ENCODE assay signal across 12 cellular contexts in the genomic region with DNA sequence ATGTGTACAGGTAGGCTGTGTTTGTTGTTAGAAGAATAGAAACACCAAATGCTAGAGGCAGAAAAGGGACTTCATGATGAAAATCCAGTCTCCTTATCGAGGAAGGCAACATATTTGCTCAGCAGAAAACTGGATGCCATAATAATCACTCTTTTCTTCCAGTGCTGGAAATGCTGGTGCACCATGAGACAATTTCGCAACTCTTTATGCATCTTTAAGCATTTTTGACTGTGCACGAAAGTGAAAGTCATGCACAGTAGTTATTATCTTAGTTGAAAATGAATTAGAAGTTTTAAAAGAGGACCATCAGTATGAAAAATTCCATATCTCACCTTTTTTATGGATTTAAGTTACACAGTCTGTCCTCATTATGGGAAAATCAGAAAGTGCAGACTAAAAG. TPM values are rescaled to one million over a fixed set of nuclear protein-coding genes. Genes with fewer than 3 reads are reported as not detected.
DNase-seq lines count a peak whose midpoint lies in the region; ATAC-seq, FAIRE-seq and TF ChIP-seq lines count a peak whose summit lies in the region.
"Had no signal": no experiment of that assay in that cellular context is flagged by ENCODE, and none has a peak within 500 bp of the region (broad histone marks: within the 10 kb centered on the region; RNA-seq: fewer than 3 reads in every experiment).

No MANE protein-coding gene starts in this region.

- no peak overlapping the region for H3K27ac ChIP-seq in CD4-positive, alpha-beta memory T cell (ENCODE audit: low read depth, low read length)
- no peak overlapping the region for H3K27ac ChIP-seq in K562 (ENCODE audit: extremely low read depth, low read depth, low read length)

- ATAC-seq in GM19395 (IDR thresholded peaks at IDR 0.05; ENCODE audit: unreplicated experiment) (peak; percentile 75), HG03460 (IDR thresholded peaks at IDR 0.05; ENCODE audit: unreplicated experiment) (peak; percentile 61), K562 (no peak)
- no peak for ATAC-seq in stimulated activated memory B cell treated with anti-CD40 and anti-IgM and Interleukin-4, amounts not matched to agents 10 μg/mL and 1 μg/mL and 100 μg/mL, for 72 hours

- TF ChIP-seq CTCF in K562 (IDR thresholded peaks at IDR 0.05 in 2 of 3, conservative IDR thresholded peaks at IDR 0.05 in 1 of 3; ENCODE audit: insufficient read depth in 2 of 3, low read depth in 1 of 3, low read length in 3 of 3), result no peak

- no peaks in the 10 kb centered on the region for H3K9me3 ChIP-seq in CD4-positive, alpha-beta memory T cell (ENCODE audit: control insufficient read depth in 1 of 2, low read length in 2 of 2)
- no peaks in the 10 kb centered on the region for H3K9me3 ChIP-seq in K562 (replicated peaks; ENCODE audit: control insufficient read depth, insufficient read depth, low read depth, low read length)
- H3K9me3 ChIP-seq: Caco-2 had no signal

- intact Hi-C loops in CD4-positive, alpha-beta memory T cell (cut with micrococcal nuclease), result no loop called here
- intact Hi-C loops in K562 (cut with micrococcal nuclease), result loop anchor here (2.0 kb wide), 1 partner anchor 17 kb away; no protein-coding TSS in a partner anchor

- TF ChIP-seq EP300 in K562 (IDR thresholded peaks at IDR 0.05; ENCODE audit: low read length), result no peak

- peak overlapping the region in 1 of 2 donors; percentile 20 for H3K4me3 ChIP-seq in CD4-positive, alpha-beta memory T cell (ENCODE audit: low read length in 2 of 2)
- H3K4me3 ChIP-seq in K562, result no peak overlapping the region

- DNase-seq in CD4-positive, alpha-beta memory T cell, result no peak
- DNase-seq in K562 (ENCODE audit: extremely low read depth in 1 of 4, low spot score in 3 of 4) (no peak), dedifferentiated amniotic fluid mesenchymal stem cell (ENCODE audit: extremely low spot score) (no peak), GM03348 (ENCODE audit: low spot score) (no peak)
- no peak for DNase-seq in effector CD4-positive, alpha-beta T cell
- DNase-seq: Caco-2; NCI-H510A treated with DMSO at 0.1 percent for 48 hours; stimulated activated CD4-positive, alpha-beta T cell treated with anti-CD3 and anti-CD28 coated beads, Interleukin-2, amount 100 ng/mL, for 48 hours had no signal

- no peak overlapping the region for H3K9ac ChIP-seq in K562 (ENCODE audit: insufficient read depth in 1 of 2, low read depth in 2 of 2, low read length in 2 of 2)

- peaks cover 4% of the 10 kb centered on the region for H3K36me3 ChIP-seq in CD4-positive, alpha-beta memory T cell (ENCODE audit: insufficient read depth, low read length)
- 0 out of 3 replicates have a peak, but pooled peaks cover 2% of the 10 kb centered on the region for H3K36me3 ChIP-seq in K562 (ENCODE audit: control insufficient read depth, insufficient read depth, low read length)

- H3K4me2 ChIP-seq in K562 (ENCODE audit: insufficient read depth, low read length), result no peak overlapping the region

- 0 out of 2 replicates have a peak, but pooled peaks cover 4% of the 10 kb centered on the region for H4K20me1 ChIP-seq in K562 (replicated peaks; ENCODE audit: control insufficient read depth, insufficient read depth, low read length)

- H3K36me3 Mint-ChIP-seq in CD4-positive, alpha-beta memory T cell, result peaks cover 4 to 13% of the 10 kb centered on the region in 2 donors
- peaks cover 2% of the 10 kb centered on the region for H3K36me3 Mint-ChIP-seq in stimulated activated memory B cell treated with anti-CD40 and anti-IgM and Interleukin-4, amounts not matched to agents 10 μg/mL and 1 μg/mL and 100 μg/mL, for 72 hours

- H3K79me2 ChIP-seq in K562 (ENCODE audit: control insufficient read depth, insufficient read depth, low read length), result no peaks in the 10 kb centered on the region

- H2AFZ ChIP-seq in K562 (ENCODE audit: low read depth, low read length), result no peak overlapping the region

- H3K4me3 Mint-ChIP-seq in CD4-positive, alpha-beta memory T cell, result peak overlapping the region in 7 of 8 donors; percentile 65 to 82 (median 80)
- H3K4me3 Mint-ChIP-seq in stimulated activated memory B cell treated with anti-CD40 and anti-IgM and Interleukin-4, amounts not matched to agents 10 μg/mL and 1 μg/mL and 100 μg/mL, for 72 hours, result no peak overlapping the region

- no peaks in the 10 kb centered on the region for H3K27me3 Mint-ChIP-seq in CD4-positive, alpha-beta memory T cell
- no peaks in the 10 kb centered on the region for H3K27me3 Mint-ChIP-seq in stimulated activated memory B cell treated with anti-CD40 and anti-IgM and Interleukin-4, amounts not matched to agents 10 μg/mL and 1 μg/mL and 100 μg/mL, for 72 hours

- H3K9me1 ChIP-seq in K562 (ENCODE audit: control insufficient read depth, insufficient read depth, low read length), result no peaks in the 10 kb centered on the region

- in situ Hi-C loops in K562 (cut with MboI), result no loop called here

- FAIRE-seq in K562 (lab: Jason Lieb, UNC), result peak; percentile 51

- H3K4me1 Mint-ChIP-seq in CD4-positive, alpha-beta memory T cell, result peaks cover 30 to 43% (median 35%) of the 10 kb centered on the region in 4 donors
- peaks cover 6% of the 10 kb centered on the region for H3K4me1 Mint-ChIP-seq in stimulated activated memory B cell treated with anti-CD40 and anti-IgM and Interleukin-4, amounts not matched to agents 10 μg/mL and 1 μg/mL and 100 μg/mL, for 72 hours

- peaks cover 0 to 3% (median 0%) of the 10 kb centered on the region in 8 donors for H3K9me3 Mint-ChIP-seq in CD4-positive, alpha-beta memory T cell
- H3K9me3 Mint-ChIP-seq in stimulated activated memory B cell treated with anti-CD40 and anti-IgM and Interleukin-4, amounts not matched to agents 10 μg/mL and 1 μg/mL and 100 μg/mL, for 72 hours, result no peaks in the 10 kb centered on the region
- H3K9me3 Mint-ChIP-seq: activated T-helper 2 cell treated with anti-CD3 and anti-CD28 coated beads, Interferon-gamma antibody, Interleukin-2, Interleukin-4, amounts not matched to agents 10 μg/mL and 5 μg/mL and 100 μg/mL, durations not matched to agents 14 hours and 24 hours and 36 hours had no signal

- POLR2A ChIA-PET in CD4-positive, alpha-beta memory T cell (lab: Charles Lee; ENCODE audit: partially characterized antibody), result no interaction called here
- POLR2A ChIA-PET in K562 (lab: Yijun Ruan, JAX), result no interaction called here

- no peaks in the 10 kb centered on the region for H3K27me3 ChIP-seq in CD4-positive, alpha-beta memory T cell (ENCODE audit: insufficient read depth, low read length)
- no peaks in the 10 kb centered on the region for H3K27me3 ChIP-seq in K562 (ENCODE audit: control insufficient read depth in 2 of 2, insufficient read depth in 2 of 2, low read length in 2 of 2)

- H3K4me1 ChIP-seq in CD4-positive, alpha-beta memory T cell (ENCODE audit: insufficient read depth, low read length), result peaks cover 22% of the 10 kb centered on the region
- H3K4me1 ChIP-seq in K562 (replicated peaks in 1 of 2; ENCODE audit: control insufficient read depth in 2 of 2, insufficient read depth in 2 of 2, low read length in 2 of 2), result no peaks in the 10 kb centered on the region

- peak overlapping the region in 6 of 7 donors; percentile 43 to 81 (median 60) for H3K27ac Mint-ChIP-seq in CD4-positive, alpha-beta memory T cell
- H3K27ac Mint-ChIP-seq in stimulated activated memory B cell treated with anti-CD40 and anti-IgM and Interleukin-4, amounts not matched to agents 10 μg/mL and 1 μg/mL and 100 μg/mL, for 72 hours, result no peak overlapping the region
- H3K27ac Mint-ChIP-seq: activated T-helper 2 cell treated with anti-CD3 and anti-CD28 coated beads, Interferon-gamma antibody, Interleukin-2, Interleukin-4, amounts not matched to agents 10 μg/mL and 5 μg/mL and 100 μg/mL, durations not matched to agents 14 hours and 24 hours and 36 hours had no signal

- no peak for TF ChIP-seq RAD21 in K562 (CRISPR knock-in tag; conservative IDR thresholded peaks at IDR 0.05 in 1 of 2, IDR thresholded peaks at IDR 0.05 in 1 of 2)

- BruUV-seq in K562 (replicated peaks; lab: Mats Ljungman, UMichigan), result no TSS peak

- WGBS in K562 (ENCODE audit: insufficient coverage, low coverage, missing lambda C conversion rate), result 61% methylated on average over 3 of the region's 3 CpGs

- TF ChIP-seq POLR2A in K562 (conservative IDR thresholded peaks at IDR 0.05), result no peak

- CTCF ChIA-PET in CD4-positive, alpha-beta memory T cell (lab: Charles Lee; ENCODE audit: partially characterized antibody), result no interaction called here
- CTCF ChIA-PET in K562 (lab: Yijun Ruan, JAX; ENCODE audit: low intra/inter-chr PET ratio), result no interaction called here

TF ChIP-seq in K562, 482 proteins besides CTCF, POLR2A, EP300 and RAD21 (continues in another document):
- TF ChIP-seq RBFOX2 (IDR thresholded peaks at IDR 0.05; ENCODE audit: low read depth, low read length) (no peak), BCOR (IDR thresholded peaks at IDR 0.05) (no peak), ZNF740 (CRISPR knock-in tag; IDR thresholded peaks at IDR 0.05) (no peak), ZNF740 (tag; IDR thresholded peaks at IDR 0.05) (no peak)

RNA-seq across cellular contexts. Expression of gene SMYD2, which starts 29.1 kb away (rescaled TPM):
- 10 to 100 TPM; 41.4 to 41.9 TPM for total RNA-seq in CD4-positive, alpha-beta memory T cell
- polyA plus RNA-seq in CD4-positive, alpha-beta memory T cell, result 10 to 100 TPM; 46.1 to 77.9 TPM
- 31.0 and 35.4 TPM in 2 replicates for total RNA-seq in K562 (2011; cell fraction: chromatin; rRNA removed; ENCODE audit: low replicate concordance)
- 16.8 and 19.5 TPM in 2 replicates for total RNA-seq in K562 (2011; cell fraction: nucleolus; rRNA removed)
- total RNA-seq in K562 (2011; cell fraction: nucleoplasm; rRNA removed), result 26.3 and 36.2 TPM in 2 replicates
- total RNA-seq in K562 (2014; rRNA removed) (39.9 and 42.7 TPM in 2 replicates), K562 (2014; rRNA removed; fragmentation: Illumina TruSeq; extraction: Trizol) (48.2 and 50.5 TPM in 2 replicates), K562 (2015; rRNA removed; fragmentation: Illumina TruSeq; extraction: Trizol) (50.2 and 51.6 TPM in 2 replicates), K562 (2021) (33.6 and 36.5 TPM in 2 replicates)
- polyA plus RNA-seq in K562 (2011; rRNA removed) (59.7 and 81.3 TPM in 2 replicates), K562 (2014; fragmentation: Illumina TruSeq; extraction: Trizol) (49.3 and 52.3 TPM in 2 replicates), K562 (2014; fragmentation: Nextera tagmentation; extraction: Ambion mirVana) (10 to 100 TPM; 13.8 to 16.6 TPM), K562 (2014; rRNA removed) (38.2 and 39.9 TPM in 2 replicates)
- polyA plus RNA-seq in K562 (2011; cell fraction: cytosol; rRNA removed), result 24.1 and 32.1 TPM in 2 replicates
- polyA plus RNA-seq in K562 (2011; cell fraction: nucleus; rRNA removed), result 74.1 and 86.5 TPM in 2 replicates
- polyA plus RNA-seq in K562 (2012), result 38.9 and 44.6 TPM in 2 replicates
- polyA minus RNA-seq in K562 (2011; rRNA and poly(A)+ RNA removed), result 39.9 and 41.4 TPM in 2 replicates
- 15.2 and 16.8 TPM in 2 replicates for polyA minus RNA-seq in K562 (2011; cell fraction: cytosol; rRNA and poly(A)+ RNA removed)
- polyA minus RNA-seq in K562 (2011; cell fraction: nucleus; rRNA and poly(A)+ RNA removed), result 17.0 and 23.4 TPM in 2 replicates

Comparison
In these comparisons a context has a peak if more than half of its experiments do, and no peak if none do; other contexts are left out.
1. ATAC-seq: peak in GM19395 (single experiment) and HG03460 (single experiment); none in K562 (single experiment) and stimulated activated memory B cell treated with anti-CD40 and anti-IgM and Interleukin-4, amounts not matched to agents 10 μg/mL and 1 μg/mL and 100 μg/mL, for 72 hours (single experiment).